In the genomic region with DNA sequence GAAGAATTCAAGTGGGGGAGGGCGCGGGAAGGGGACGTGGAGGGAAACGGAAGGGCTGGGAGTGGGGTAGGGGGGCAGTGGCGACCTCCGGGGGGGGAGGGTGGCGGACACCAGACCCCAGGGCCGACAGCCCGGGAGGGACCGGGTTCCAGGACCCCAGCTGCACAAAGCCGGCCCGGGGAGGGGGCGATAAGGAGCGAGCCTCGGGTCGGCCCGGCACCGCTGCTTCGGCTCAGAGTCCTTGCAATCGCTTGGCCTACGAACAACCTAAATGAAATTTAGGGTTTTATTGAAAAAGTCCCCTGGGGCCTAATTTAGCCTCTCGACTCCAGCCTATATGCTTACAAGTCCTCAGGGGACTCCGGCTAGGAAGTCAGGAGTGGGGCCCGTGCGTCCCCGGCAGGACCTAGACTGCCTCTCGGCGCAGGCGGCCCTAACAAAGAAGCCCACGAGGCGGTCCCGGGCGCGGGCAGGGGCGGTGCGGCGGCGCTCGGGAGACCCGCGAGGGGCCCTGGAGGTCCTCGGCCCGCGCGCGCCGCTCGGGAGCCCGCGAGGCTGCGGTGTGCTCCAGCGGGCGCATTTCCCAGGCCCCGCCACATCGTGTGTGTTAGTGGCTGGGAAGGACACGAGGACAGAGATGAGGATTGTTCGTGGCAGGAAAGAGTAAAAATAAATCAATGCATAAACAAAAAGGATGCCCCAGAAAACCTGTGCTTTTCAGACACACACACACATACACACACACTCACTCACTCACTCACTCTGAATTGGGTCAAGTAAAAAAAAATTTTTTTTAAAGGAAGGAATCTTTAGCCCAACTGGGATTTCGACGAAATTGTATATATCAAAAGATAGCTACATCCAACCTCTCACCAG, we compare ENCODE assay signal across 8 cellular contexts.
DNase-seq lines count a peak whose midpoint lies in the region; ATAC-seq lines count a peak whose summit lies in the region.

No MANE protein-coding gene starts in this region.

- H3K4me1 Mint-ChIP-seq in CD4-positive, alpha-beta memory T cell: peaks cover 0 to 11% (median 8%) of the 10 kb centered on the region in 4 donors

- peak overlapping the region; percentile 60 to 84 (median 68) for H3K4me3 Mint-ChIP-seq in CD4-positive, alpha-beta memory T cell

- DNase-seq in CD4-positive, alpha-beta memory T cell: no peak
- DNase-seq in NT2/D1 (ENCODE audit: low read depth, low spot score) (no peak), medulla oblongata (ENCODE audit: extremely low spot score) (peak; percentile 54), NCI-H187 treated with DMSO at 0.1 percent for 48 hours (lab: John Stamatoyannopoulos, UW) (no peak), OCI-M1 (lab: John Stamatoyannopoulos, UW) (no peak)

- H3K4me1 ChIP-seq in CD4-positive, alpha-beta memory T cell (ENCODE audit: insufficient read depth, low read length): peaks cover 14% of the 10 kb centered on the region
- H3K4me1 ChIP-seq in NT2/D1 (ENCODE audit: insufficient read depth, insufficient read length): no peaks in the 10 kb centered on the region
- peaks cover 16 to 17% of the 10 kb centered on the region in 2 donors for H3K4me1 ChIP-seq in duodenal mucosa (ENCODE audit: control insufficient read depth in 1 of 2, insufficient read depth in 2 of 2, low read length in 2 of 2)
- H3K4me1 ChIP-seq in thymus (ENCODE audit: control insufficient read depth, insufficient read depth, low read length): peaks cover 11% of the 10 kb centered on the region

- H3K4me3 ChIP-seq in CD4-positive, alpha-beta memory T cell (ENCODE audit: low read length in 2 of 2): no peak overlapping the region
- H3K4me3 ChIP-seq in NT2/D1 (ENCODE audit: insufficient read length, low read depth) (peak overlapping the region; percentile 59), duodenal mucosa (ENCODE audit: low read depth in 1 of 2, low read length in 2 of 2) (peak overlapping the region; percentile 67 to 72), thymus (ENCODE audit: low read length) (peak overlapping the region; percentile 56)

- no peaks in the 10 kb centered on the region for H3K9me3 ChIP-seq in CD4-positive, alpha-beta memory T cell (ENCODE audit: control insufficient read depth in 1 of 2, low read length in 2 of 2)
- no peaks in the 10 kb centered on the region for H3K9me3 ChIP-seq in NT2/D1 (ENCODE audit: insufficient read depth, low read length)
- H3K9me3 ChIP-seq in duodenal mucosa (ENCODE audit: control insufficient read depth in 1 of 2, low read length in 2 of 2): no peaks in the 10 kb centered on the region
- no peaks in the 10 kb centered on the region for H3K9me3 ChIP-seq in thymus (ENCODE audit: control insufficient read depth)

- 6% methylated on average over 59 of the region's 59 CpGs for WGBS in thymus

- H3K27me3 Mint-ChIP-seq in CD4-positive, alpha-beta memory T cell: peaks cover 38 to 45% of the 10 kb centered on the region in 2 donors

- POLR2A ChIA-PET in CD4-positive, alpha-beta memory T cell (lab: Charles Lee; ENCODE audit: partially characterized antibody): no interaction called here

- no peak overlapping the region for H3K27ac ChIP-seq in CD4-positive, alpha-beta memory T cell (ENCODE audit: low read depth, low read length)
- H3K27ac ChIP-seq in duodenal mucosa (ENCODE audit: low read depth, low read length): no peak overlapping the region
- peak overlapping the region; percentile 65 for H3K27ac ChIP-seq in thymus (ENCODE audit: low read depth)

- H3K9ac ChIP-seq in NT2/D1 (ENCODE audit: insufficient read length, low read depth) (peak overlapping the region; percentile 79), duodenal mucosa (ENCODE audit: low read depth in 1 of 2, low read length in 2 of 2) (no peak overlapping the region)

- H3K36me3 Mint-ChIP-seq in CD4-positive, alpha-beta memory T cell: no peaks in the 10 kb centered on the region

- H3K36me3 ChIP-seq in CD4-positive, alpha-beta memory T cell (ENCODE audit: insufficient read depth, low read length): no peaks in the 10 kb centered on the region
- H3K36me3 ChIP-seq in NT2/D1 (ENCODE audit: insufficient read depth, insufficient read length, low read length): no peaks in the 10 kb centered on the region
- H3K36me3 ChIP-seq in duodenal mucosa (ENCODE audit: control insufficient read depth in 1 of 2, insufficient read depth in 2 of 2, low read length in 2 of 2): peaks cover 0 to under 1% of the 10 kb centered on the region in 2 donors
- no peaks in the 10 kb centered on the region for H3K36me3 ChIP-seq in thymus (ENCODE audit: control insufficient read depth, insufficient read depth)

- H3K9me3 Mint-ChIP-seq in CD4-positive, alpha-beta memory T cell: no peaks in the 10 kb centered on the region

- H3K27me3 ChIP-seq in CD4-positive, alpha-beta memory T cell (ENCODE audit: insufficient read depth, low read length): peaks cover 4% of the 10 kb centered on the region
- peaks cover 14% of the 10 kb centered on the region for H3K27me3 ChIP-seq in NT2/D1 (ENCODE audit: insufficient read depth, insufficient read length)
- no peaks in the 10 kb centered on the region for H3K27me3 ChIP-seq in duodenal mucosa (ENCODE audit: control insufficient read depth in 1 of 2, insufficient read depth in 2 of 2, low read length in 2 of 2)
- peaks cover 5% of the 10 kb centered on the region for H3K27me3 ChIP-seq in thymus (ENCODE audit: control insufficient read depth, insufficient read depth)

- intact Hi-C loops in CD4-positive, alpha-beta memory T cell (cut with micrococcal nuclease): loop anchor here (1.0 to 10.0 kb wide), 2 partner anchors 518 to 629 kb away; no protein-coding TSS in a partner anchor

- CTCF ChIA-PET in CD4-positive, alpha-beta memory T cell (lab: Charles Lee; ENCODE audit: partially characterized antibody): interaction anchor here (0.6 to 1.2 kb wide), 2 partner anchors 14 to 625 kb away, joined by 3 read pairs; no protein-coding TSS in a partner anchor

- ATAC-seq in GM19463 (IDR thresholded peaks at IDR 0.05; ENCODE audit: unreplicated experiment): no peak

- H3K27ac Mint-ChIP-seq in CD4-positive, alpha-beta memory T cell: peak overlapping the region in 1 of 7 donors; percentile 12

Comparison
In these comparisons a context has a peak if more than half of its experiments do, and no peak if none do; other contexts are left out.
1. H3K4me3 ChIP-seq: peak in NT2/D1 (single experiment), duodenal mucosa (2 of 2) and thymus (single experiment); none in CD4-positive, alpha-beta memory T cell (0 of 2).